Comparison of ENCODE assay signal across 3 cellular contexts in the genomic region with DNA sequence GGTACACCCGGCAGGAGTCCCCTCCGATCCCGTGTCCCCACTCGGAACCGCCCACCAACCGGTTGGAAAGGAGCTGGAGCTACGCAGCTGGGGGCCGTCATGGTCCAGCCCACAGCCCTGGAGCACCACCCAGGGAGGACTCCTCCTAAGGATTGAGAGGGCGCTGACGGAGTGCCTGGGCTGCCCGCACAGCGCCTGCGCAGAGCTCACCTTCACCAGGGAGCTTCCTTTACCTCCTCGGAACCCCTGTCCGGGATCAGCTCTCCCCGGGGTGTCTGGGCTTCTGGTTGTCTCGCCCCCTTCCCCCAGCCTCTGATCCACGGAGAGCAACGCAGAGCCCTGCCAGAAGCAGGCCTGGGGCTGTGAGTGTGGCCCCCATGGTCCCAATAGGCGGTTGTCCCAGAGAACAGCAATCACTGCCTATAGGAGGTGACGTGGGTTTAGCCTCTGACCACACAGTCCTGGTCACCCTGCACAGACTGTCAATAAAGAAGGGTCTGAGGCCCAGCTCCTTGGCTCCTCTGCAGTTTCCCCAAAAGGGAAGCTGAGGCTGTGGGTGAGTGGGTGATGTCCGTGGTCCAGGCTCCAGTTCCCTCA.
TF ChIP-seq lines count a peak whose summit lies in the region.

No MANE protein-coding gene starts in this region.

TF ChIP-seq in A549, 52 proteins besides CTCF, POLR2A, EP300 and RAD21:
- TF ChIP-seq, protein P1, sequence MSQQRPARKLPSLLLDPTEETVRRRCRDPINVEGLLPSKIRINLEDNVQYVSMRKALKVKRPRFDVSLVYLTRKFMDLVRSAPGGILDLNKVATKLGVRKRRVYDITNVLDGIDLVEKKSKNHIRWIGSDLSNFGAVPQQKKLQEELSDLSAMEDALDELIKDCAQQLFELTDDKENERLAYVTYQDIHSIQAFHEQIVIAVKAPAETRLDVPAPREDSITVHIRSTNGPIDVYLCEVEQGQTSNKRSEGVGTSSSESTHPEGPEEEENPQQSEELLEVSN (IDR thresholded peaks at IDR 0.05; ENCODE audit: borderline replicate concordance, low read depth): no peak
- no peak for TF ChIP-seq NR3C1 (IDR thresholded peaks at IDR 0.05)
- no peak for TF ChIP-seq KDM5A (IDR thresholded peaks at IDR 0.05)
- no peak for TF ChIP-seq EHMT2 (IDR thresholded peaks at IDR 0.05; ENCODE audit: low read depth)
- TF ChIP-seq, protein P2, sequence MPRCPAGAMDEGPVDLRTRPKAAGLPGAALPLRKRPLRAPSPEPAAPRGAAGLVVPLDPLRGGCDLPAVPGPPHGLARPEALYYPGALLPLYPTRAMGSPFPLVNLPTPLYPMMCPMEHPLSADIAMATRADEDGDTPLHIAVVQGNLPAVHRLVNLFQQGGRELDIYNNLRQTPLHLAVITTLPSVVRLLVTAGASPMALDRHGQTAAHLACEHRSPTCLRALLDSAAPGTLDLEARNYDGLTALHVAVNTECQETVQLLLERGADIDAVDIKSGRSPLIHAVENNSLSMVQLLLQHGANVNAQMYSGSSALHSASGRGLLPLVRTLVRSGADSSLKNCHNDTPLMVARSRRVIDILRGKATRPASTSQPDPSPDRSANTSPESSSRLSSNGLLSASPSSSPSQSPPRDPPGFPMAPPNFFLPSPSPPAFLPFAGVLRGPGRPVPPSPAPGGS (IDR thresholded peaks at IDR 0.05): no peak
- TF ChIP-seq ESRRA (IDR thresholded peaks at IDR 0.05; ENCODE audit: borderline replicate concordance, low read length): no peak
- no peak for TF ChIP-seq PHF8 (IDR thresholded peaks at IDR 0.05; ENCODE audit: borderline replicate concordance, low read depth)
- no peak for TF ChIP-seq HDAC2 (IDR thresholded peaks at IDR 0.05)
- TF ChIP-seq ZNF302 (CRISPR knock-in tag; IDR thresholded peaks at IDR 0.05): no peak
- TF ChIP-seq, protein P3, sequence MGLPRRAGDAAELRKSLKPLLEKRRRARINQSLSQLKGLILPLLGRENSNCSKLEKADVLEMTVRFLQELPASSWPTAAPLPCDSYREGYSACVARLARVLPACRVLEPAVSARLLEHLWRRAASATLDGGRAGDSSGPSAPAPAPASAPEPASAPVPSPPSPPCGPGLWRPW (IDR thresholded peaks at IDR 0.05): no peak

TF ChIP-seq in HCT116, 20 proteins besides CTCF, POLR2A, EP300 and RAD21:
- TF ChIP-seq POLR2AphosphoS5 (IDR thresholded peaks at IDR 0.05; ENCODE audit: low read depth, low read length) (peak; percentile 53), FOSL1 (IDR thresholded peaks at IDR 0.05; ENCODE audit: low read depth) (no peak)

TF ChIP-seq in SK-N-SH treated with all-trans-retinoic acid at 6 μM for 48 hours, 23 proteins besides CTCF, POLR2A, EP300 and RAD21:
- TF ChIP-seq, protein P4, sequence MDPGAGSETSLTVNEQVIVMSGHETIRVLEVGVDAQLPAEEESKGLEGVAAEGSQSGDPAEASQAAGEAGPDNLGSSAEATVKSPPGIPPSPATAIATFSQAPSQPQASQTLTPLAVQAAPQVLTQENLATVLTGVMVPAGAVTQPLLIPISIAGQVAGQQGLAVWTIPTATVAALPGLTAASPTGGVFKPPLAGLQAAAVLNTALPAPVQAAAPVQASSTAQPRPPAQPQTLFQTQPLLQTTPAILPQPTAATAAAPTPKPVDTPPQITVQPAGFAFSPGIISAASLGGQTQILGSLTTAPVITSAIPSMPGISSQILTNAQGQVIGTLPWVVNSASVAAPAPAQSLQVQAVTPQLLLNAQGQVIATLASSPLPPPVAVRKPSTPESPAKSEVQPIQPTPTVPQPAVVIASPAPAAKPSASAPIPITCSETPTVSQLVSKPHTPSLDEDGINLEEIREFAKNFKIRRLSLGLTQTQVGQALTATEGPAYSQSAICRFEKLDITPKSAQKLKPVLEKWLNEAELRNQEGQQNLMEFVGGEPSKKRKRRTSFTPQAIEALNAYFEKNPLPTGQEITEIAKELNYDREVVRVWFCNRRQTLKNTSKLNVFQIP (CRISPR knock-in tag; IDR thresholded peaks at IDR 0.05; ENCODE audit: borderline replicate concordance, low read depth): no peak
- TF ChIP-seq PPARA (CRISPR knock-in tag; IDR thresholded peaks at IDR 0.05; ENCODE audit: borderline replicate concordance): no peak
- no peak for TF ChIP-seq TOX (CRISPR knock-in tag; IDR thresholded peaks at IDR 0.05; ENCODE audit: borderline replicate concordance)
- no peak for TF ChIP-seq CSDC2 (CRISPR knock-in tag; IDR thresholded peaks at IDR 0.05)
- TF ChIP-seq ESRRG (CRISPR knock-in tag; IDR thresholded peaks at IDR 0.05): no peak
- TF ChIP-seq, protein P5, sequence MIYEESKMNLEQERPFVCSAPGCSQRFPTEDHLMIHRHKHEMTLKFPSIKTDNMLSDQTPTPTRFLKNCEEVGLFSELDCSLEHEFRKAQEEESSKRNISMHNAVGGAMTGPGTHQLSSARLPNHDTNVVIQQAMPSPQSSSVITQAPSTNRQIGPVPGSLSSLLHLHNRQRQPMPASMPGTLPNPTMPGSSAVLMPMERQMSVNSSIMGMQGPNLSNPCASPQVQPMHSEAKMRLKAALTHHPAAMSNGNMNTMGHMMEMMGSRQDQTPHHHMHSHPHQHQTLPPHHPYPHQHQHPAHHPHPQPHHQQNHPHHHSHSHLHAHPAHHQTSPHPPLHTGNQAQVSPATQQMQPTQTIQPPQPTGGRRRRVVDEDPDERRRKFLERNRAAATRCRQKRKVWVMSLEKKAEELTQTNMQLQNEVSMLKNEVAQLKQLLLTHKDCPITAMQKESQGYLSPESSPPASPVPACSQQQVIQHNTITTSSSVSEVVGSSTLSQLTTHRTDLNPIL (CRISPR knock-in tag; IDR thresholded peaks at IDR 0.05; ENCODE audit: low read depth): no peak
- no peak for TF ChIP-seq ZFP3 (CRISPR knock-in tag; IDR thresholded peaks at IDR 0.05)
- TF ChIP-seq ZFP30 (CRISPR knock-in tag; IDR thresholded peaks at IDR 0.05): no peak
- no peak for TF ChIP-seq SNAI2 (CRISPR knock-in tag; IDR thresholded peaks at IDR 0.05)
